In genomic region chr19:11848200-11848593, GRCh38 we compare ENCODE assay signal across 8 cellular contexts. TPM values are rescaled to one million over a fixed set of nuclear protein-coding genes. Genes with fewer than 3 reads are reported as not detected.
DNase-seq lines count a peak whose midpoint lies in the region; ATAC-seq and TF ChIP-seq lines count a peak whose summit lies in the region.

No MANE protein-coding gene starts in this region.

- no peak for TF ChIP-seq CTCF in Caco-2 (IDR thresholded peaks at IDR 0.05; ENCODE audit: insufficient read depth in 1 of 2, low read depth in 1 of 2, low read length in 1 of 2, severe bottlenecking in 1 of 2, unreplicated experiment in 1 of 2)
- no peak for TF ChIP-seq CTCF in NB4 (IDR thresholded peaks at IDR 0.05; ENCODE audit: low read depth, low read length)
- no peak for TF ChIP-seq CTCF in psoas muscle (IDR thresholded peaks at IDR 0.05)

- DNase-seq in Caco-2 (no peak), NB4 (ENCODE audit: low read depth) (no peak), psoas muscle (no peak), COLO668 (lab: John Stamatoyannopoulos, UW; ENCODE audit: unreplicated experiment) (no peak), NCI-H446 (lab: John Stamatoyannopoulos, UW) (no peak)
- no peak for DNase-seq in effector memory CD4-positive, alpha-beta T cell

- no peaks in the 10 kb centered on the region for H3K4me1 Mint-ChIP-seq in Caco-2 (ENCODE audit: low read depth, unreplicated experiment)

- no TSS peak for BruUV-seq in Caco-2 (replicated peaks; lab: Mats Ljungman, UMichigan)

- H3K4me1 ChIP-seq in Caco-2: no peaks in the 10 kb centered on the region
- no peaks in the 10 kb centered on the region for H3K4me1 ChIP-seq in effector memory CD4-positive, alpha-beta T cell (ENCODE audit: control insufficient read depth, insufficient read depth, low read length, poor library complexity, severe bottlenecking)
- H3K4me1 ChIP-seq in psoas muscle: no peaks in the 10 kb centered on the region

- peak in 2 of 4 donors; percentile 16 to 17 for ATAC-seq in psoas muscle
- ATAC-seq in HG02610 (IDR thresholded peaks at IDR 0.05; ENCODE audit: unreplicated experiment): no peak
- no peak for ATAC-seq in GM19397 (IDR thresholded peaks at IDR 0.05; ENCODE audit: unreplicated experiment)

- no peaks in the 10 kb centered on the region for H3K27me3 Mint-ChIP-seq in Caco-2 (ENCODE audit: insufficient read depth, unreplicated experiment)

- TF ChIP-seq POLR2A in NB4 (IDR thresholded peaks at IDR 0.05; ENCODE audit: extremely low read depth, insufficient read length): no peak

- H3K27me3 ChIP-seq in Caco-2 (replicated peaks; ENCODE audit: control insufficient read depth, insufficient read depth, low read length): no peaks in the 10 kb centered on the region
- H3K27me3 ChIP-seq in effector memory CD4-positive, alpha-beta T cell (replicated peaks; ENCODE audit: control insufficient read depth, insufficient read depth, low read length, poor library complexity, severe bottlenecking): no peaks in the 10 kb centered on the region
- H3K27me3 ChIP-seq in psoas muscle (ENCODE audit: insufficient read depth in 3 of 3, low read length in 2 of 3): peaks cover 0 to 30% (median 0%) of the 10 kb centered on the region in 3 donors

- no peaks in the 10 kb centered on the region for H3K9me3 Mint-ChIP-seq in Caco-2 (ENCODE audit: unreplicated experiment)

- 20 to 33% (median 22%) methylated on average over 11 of the region's 11 CpGs for WGBS in psoas muscle, 3 donors

- H3K27ac ChIP-seq in effector memory CD4-positive, alpha-beta T cell (ENCODE audit: insufficient read depth, low read length, poor library complexity, severe bottlenecking): no peak overlapping the region
- no peak overlapping the region for H3K27ac ChIP-seq in psoas muscle

- H3K27ac Mint-ChIP-seq in Caco-2 (ENCODE audit: unreplicated experiment): no peak overlapping the region

- H3K9me3 ChIP-seq in Caco-2 (0 out of 2 replicates have a peak, but pooled peaks cover 2% of the 10 kb centered on the region), psoas muscle (no peaks in the 10 kb centered on the region)
- no peaks in the 10 kb centered on the region for H3K9me3 ChIP-seq in effector memory CD4-positive, alpha-beta T cell (ENCODE audit: control insufficient read depth, low read length)

- H3K36me3 ChIP-seq in Caco-2 (ENCODE audit: control insufficient read depth, insufficient read depth, low read length) (no peaks in the 10 kb centered on the region), psoas muscle (ENCODE audit: insufficient read depth in 1 of 2, low read depth in 1 of 2) (no peaks in the 10 kb centered on the region)
- H3K36me3 ChIP-seq in effector memory CD4-positive, alpha-beta T cell (ENCODE audit: control insufficient read depth, insufficient read depth, low read length): peaks cover 3% of the 10 kb centered on the region

- intact Hi-C loops in Caco-2 (cut with micrococcal nuclease; ENCODE audit: unreplicated experiment): no loop called here
- intact Hi-C loops in psoas muscle (cut with DNase I): no loop called here

- POLR2A ChIA-PET in Caco-2 (lab: Charles Lee): no interaction called here

- H3K4me3 Mint-ChIP-seq in Caco-2 (ENCODE audit: unreplicated experiment): peak overlapping the region; percentile 71

- peaks cover 5% of the 10 kb centered on the region for H3K36me3 Mint-ChIP-seq in Caco-2 (ENCODE audit: insufficient read depth, unreplicated experiment)

- H3K4me3 ChIP-seq in Caco-2 (ENCODE audit: low read depth, low read length): peak overlapping the region; percentile 57
- H3K4me3 ChIP-seq in NB4 (ENCODE audit: low read depth, low read length): peak overlapping the region; percentile 83
- peak overlapping the region; percentile 65 for H3K4me3 ChIP-seq in effector memory CD4-positive, alpha-beta T cell (ENCODE audit: insufficient read depth, low read depth, low read length, poor library complexity, severe bottlenecking)
- H3K4me3 ChIP-seq in psoas muscle: peak overlapping the region; percentile 66

- CTCF ChIA-PET in Caco-2 (lab: Charles Lee): no interaction called here

RNA-seq across cellular contexts. Expression of gene ZNF439, which starts 0.3 kb away (rescaled TPM):
- total RNA-seq in Caco-2 (2022) (2.3 and 3.1 TPM in 2 replicates), psoas muscle (1 to 10 TPM in 1 of 4 donors, under 1 TPM in 3; 0.30 to 2.4 (median 0.35) TPM)
- polyA plus RNA-seq in psoas muscle: 1 to 10 TPM in 1 of 3 donors, under 1 TPM in 2; 0.17 to 1.2 (median 0.49) TPM

RNA-seq across cellular contexts. Expression of gene ZNF440, which starts 34.1 kb away (rescaled TPM):
- total RNA-seq in Caco-2 (2022): 12.5 and 13.4 TPM in 2 replicates
- total RNA-seq in psoas muscle: 1 to 10 TPM; 2.4 to 5.0 (median 4.0) TPM
- polyA plus RNA-seq in psoas muscle: 1 to 10 TPM; 1.1 to 5.0 (median 2.8) TPM

RNA-seq across cellular contexts. Expression of gene ZNF69, which starts 39.4 kb away (rescaled TPM):
- total RNA-seq in Caco-2 (2022) (6.4 and 7.5 TPM in 2 replicates), psoas muscle (1 to 10 TPM in 3 of 4 donors, under 1 TPM in 1; 0.71 to 3.4 (median 2.0) TPM)
- polyA plus RNA-seq in psoas muscle: 1 to 10 TPM in 2 of 3 donors, under 1 TPM in 1; 0.34 to 1.3 (median 1.2) TPM

RNA-seq across cellular contexts. Expression of gene ZNF491, which starts 49.9 kb away (rescaled TPM):
- total RNA-seq in Caco-2 (2022): 0.20 and 0.56 TPM in 2 replicates
- 1 to 10 TPM in 2 of 4 donors, under 1 TPM in 2; 0.66 to 1.9 (median 1.1) TPM for total RNA-seq in psoas muscle
- 1 to 10 TPM in 1 of 3 donors, under 1 TPM in 2; 0.44 to 1.2 (median 0.53) TPM for polyA plus RNA-seq in psoas muscle
